Comparison of ENCODE assay signal across 8 cellular contexts in genomic region chr15:61195116-61196002, GRCh38. TPM values are rescaled to one million over a fixed set of nuclear protein-coding genes. Genes with fewer than 3 reads are reported as not detected.
A peak's percentile ranks its signal among the peaks of the same experiment; 100 is the strongest.
DNase-seq lines count a peak whose midpoint lies in the region; ATAC-seq and TF ChIP-seq lines count a peak whose summit lies in the region.

No MANE protein-coding gene starts in this region.

- H3K27ac ChIP-seq in CD4-positive, CD25-positive, alpha-beta regulatory T cell (ENCODE audit: insufficient read depth, low read length, poor library complexity, severe bottlenecking): no peak overlapping the region
- no peak overlapping the region for H3K27ac ChIP-seq in Panc1 (ENCODE audit: low read length)
- no peak overlapping the region for H3K27ac ChIP-seq in esophagus muscularis mucosa (replicated peaks in 1 of 4)

- no peaks in the 10 kb centered on the region for H3K27me3 Mint-ChIP-seq in CD4-positive, CD25-positive, alpha-beta regulatory T cell

- H3K9me3 ChIP-seq in CD4-positive, CD25-positive, alpha-beta regulatory T cell (ENCODE audit: control insufficient read depth in 2 of 2, low read length in 2 of 2): no peaks in the 10 kb centered on the region
- no peaks in the 10 kb centered on the region for H3K9me3 ChIP-seq in Panc1 (ENCODE audit: control insufficient read depth, insufficient read depth, low read depth, low read length)
- H3K9me3 ChIP-seq in esophagus muscularis mucosa: no peaks in the 10 kb centered on the region

- no peak overlapping the region for H3K4me3 Mint-ChIP-seq in CD4-positive, CD25-positive, alpha-beta regulatory T cell

- TF ChIP-seq EP300 in esophagus muscularis mucosa (IDR thresholded peaks at IDR 0.05): no peak

- H3K27ac Mint-ChIP-seq in CD4-positive, CD25-positive, alpha-beta regulatory T cell: no peak overlapping the region

- intact Hi-C loops in Panc1 (cut with micrococcal nuclease; ENCODE audit: unreplicated experiment) (no loop called here), esophagus muscularis mucosa (cut with DNase I) (no loop called here)

- no peak for ATAC-seq in CD4-positive, CD25-positive, alpha-beta regulatory T cell (ENCODE audit: low read depth in 2 of 2)
- ATAC-seq in Panc1 (peak; percentile 88), GM19324 (IDR thresholded peaks at IDR 0.05; ENCODE audit: low FRiP score, unreplicated experiment) (no peak), HG02884 (IDR thresholded peaks at IDR 0.05; ENCODE audit: unreplicated experiment) (no peak)

- H3K36me3 Mint-ChIP-seq in CD4-positive, CD25-positive, alpha-beta regulatory T cell: no peaks in the 10 kb centered on the region

- BruUV-seq in Panc1 (replicated peaks; lab: Mats Ljungman, UMichigan): no TSS peak

- H3K9me3 Mint-ChIP-seq in CD4-positive, CD25-positive, alpha-beta regulatory T cell: peaks cover 0 to 2% (median 0%) of the 10 kb centered on the region in 7 donors

- in situ Hi-C loops in GM13976 (cut with MboI; ENCODE audit: low sequenced_read_pairs, unreplicated experiment) (no loop called here), Panc1 (cut with HindIII; ENCODE audit: low pct_unique_long_range_greater_than_20kb, low sequenced_read_pairs) (no loop called here)

- no peaks in the 10 kb centered on the region for H3K4me1 Mint-ChIP-seq in CD4-positive, CD25-positive, alpha-beta regulatory T cell

- TF ChIP-seq CTCF in GM13976 (IDR thresholded peaks at IDR 0.05; ENCODE audit: borderline replicate concordance, control extremely low read depth, extremely low read depth, insufficient read depth, missing control alignments): peak; percentile 51
- peak; percentile 83 for TF ChIP-seq CTCF in Panc1 (IDR thresholded peaks at IDR 0.05)
- peak; percentile 26 to 58 (median 38) for TF ChIP-seq CTCF in esophagus muscularis mucosa (IDR thresholded peaks at IDR 0.05)

- WGBS in esophagus muscularis mucosa: 88% methylated on average over 10 of the region's 10 CpGs

- CTCF ChIA-PET in Panc1 (lab: Charles Lee): interaction anchor here (1.0 to 2.7 kb wide), 3 partner anchors 14 to 639 kb away, joined by 3 to 18 read pairs (median 3); no protein-coding TSS in a partner anchor

- peak in 2 of 3 donors; percentile 4 to 46 for DNase-seq in CD4-positive, CD25-positive, alpha-beta regulatory T cell
- DNase-seq in GM13976 (ENCODE audit: low spot score): peak; percentile 51
- DNase-seq in Panc1 (ENCODE audit: low read depth, low spot score): peak; percentile 39
- DNase-seq in esophagus muscularis mucosa (ENCODE audit: extremely low spot score): no peak
- peak; percentile 48 for DNase-seq in renal cortical epithelial cell (ENCODE audit: low read depth)
- DNase-seq in middle frontal gyrus (ENCODE audit: extremely low spot score, low spot score): no peak

- H3K4me1 ChIP-seq in CD4-positive, CD25-positive, alpha-beta regulatory T cell (ENCODE audit: control insufficient read depth, insufficient read depth, low read length, poor library complexity, severe bottlenecking): no peaks in the 10 kb centered on the region
- H3K4me1 ChIP-seq in Panc1 (ENCODE audit: control insufficient read depth, insufficient read depth, low read length): no peaks in the 10 kb centered on the region
- peaks cover 0 to 16% (median 2%) of the 10 kb centered on the region in 4 donors for H3K4me1 ChIP-seq in esophagus muscularis mucosa

- H3K27me3 ChIP-seq in CD4-positive, CD25-positive, alpha-beta regulatory T cell (ENCODE audit: control insufficient read depth, insufficient read depth, low read length): peaks cover 4% of the 10 kb centered on the region
- H3K27me3 ChIP-seq in Panc1 (ENCODE audit: control insufficient read depth, insufficient read depth, low read length) (peaks cover 7% of the 10 kb centered on the region; the same call in 1 of the 2 replicates), esophagus muscularis mucosa (no peaks in the 10 kb centered on the region)

- no peak for TF ChIP-seq POLR2A in esophagus muscularis mucosa (IDR thresholded peaks at IDR 0.05; ENCODE audit: low read depth)

- H3K36me3 ChIP-seq in CD4-positive, CD25-positive, alpha-beta regulatory T cell (ENCODE audit: control insufficient read depth, insufficient read depth, low read length): no peaks in the 10 kb centered on the region
- H3K36me3 ChIP-seq in Panc1 (ENCODE audit: control insufficient read depth, insufficient read depth, low read length) (no peaks in the 10 kb centered on the region), esophagus muscularis mucosa (no peaks in the 10 kb centered on the region)

- no peak overlapping the region for H3K4me3 ChIP-seq in CD4-positive, CD25-positive, alpha-beta regulatory T cell (ENCODE audit: low read depth, low read length)
- H3K4me3 ChIP-seq in Panc1 (ENCODE audit: low read depth in 2 of 2, low read length in 2 of 2) (no peak overlapping the region), esophagus muscularis mucosa (no peak overlapping the region)

- POLR2A ChIA-PET in Panc1 (lab: Charles Lee): no interaction called here

RNA-seq across cellular contexts. Expression of gene RORA, which starts 33.7 kb away (rescaled TPM):
- total RNA-seq in CD4-positive, CD25-positive, alpha-beta regulatory T cell: 220 TPM
- 10 to 100 TPM; 50.6 to 63.8 (median 60.8) TPM for polyA plus RNA-seq in CD4-positive, CD25-positive, alpha-beta regulatory T cell
- total RNA-seq in Panc1 (2021; ENCODE audit: unreplicated experiment): 0.57 TPM
- 0.07 TPM for polyA plus RNA-seq in Panc1 (2012; ENCODE audit: insufficient read length)
- total RNA-seq in esophagus muscularis mucosa: 10 to 100 TPM; 54.4 to 64.0 (median 58.2) TPM
- total RNA-seq in renal cortical epithelial cell: 4.5 and 5.5 TPM in 2 replicates

Comparison
In these comparisons a context has a peak if more than half of its experiments do, and no peak if none do; other contexts are left out.
1. DNase-seq: peak in CD4-positive, CD25-positive, alpha-beta regulatory T cell (2 of 3), GM13976 (single experiment), Panc1 (single experiment) and renal cortical epithelial cell (single experiment); none in esophagus muscularis mucosa (single experiment) and middle frontal gyrus (single experiment).
2. Peak in every context shown above with its lines, with median percentiles within 50 percentile points of each other: CTCF ChIP-seq.